Comparison of ENCODE assay signal across 1 cellular context in genomic region chr17:50946891-50947843, GRCh38.
TF ChIP-seq lines count a peak whose summit lies in the region.

No MANE protein-coding gene starts in this region.

TF ChIP-seq in H1, 55 proteins besides CTCF, POLR2A, EP300 and RAD21:
- no peak for TF ChIP-seq ASH2L (IDR thresholded peaks at IDR 0.05; ENCODE audit: low read length)
- TF ChIP-seq SIRT6 (IDR thresholded peaks at IDR 0.05; ENCODE audit: low read length), result no peak
- TF ChIP-seq SIX5 (IDR thresholded peaks at IDR 0.05; ENCODE audit: low read depth, low read length), result no peak
- no peak for TF ChIP-seq EZH2 (IDR thresholded peaks at IDR 0.05; ENCODE audit: low read depth, low read length, severe bottlenecking)
- TF ChIP-seq KDM4A (IDR thresholded peaks at IDR 0.05; ENCODE audit: low read depth, low read length, severe bottlenecking), result no peak
